23 cellular contexts compared by ENCODE assay signal in genomic region chr5:161847447-161847846, GRCh38. TPM values are rescaled to one million over a fixed set of nuclear protein-coding genes. Genes with fewer than 3 reads are reported as not detected.
DNase-seq lines count a peak whose midpoint lies in the region; ATAC-seq and TF ChIP-seq lines count a peak whose summit lies in the region.
"Had no signal": no experiment of that assay in that cellular context is flagged by ENCODE, and none has a peak within 500 bp of the region (broad histone marks: within the 10 kb centered on the region; RNA-seq: fewer than 3 reads in every experiment).

No MANE protein-coding gene starts in this region.

- H3K4me1 ChIP-seq in body of pancreas (peaks cover 12% of the 10 kb centered on the region), iPS DF 6.9 (ENCODE audit: control insufficient read depth, insufficient read depth, low read length) (no peaks in the 10 kb centered on the region)
- H3K4me1 ChIP-seq: gastrocnemius medialis, spleen had no signal

- WGBS in body of pancreas, 2 donors = 1 to 3% methylated on average over 12 of the region's 12 CpGs
- no CpG with 5 or more reads among the region's 12 CpGs for WGBS in iPS DF 6.9 (ENCODE audit: insufficient coverage, insufficient read length)

- H3K9me3 Mint-ChIP-seq in progenitor cell of endocrine pancreas (ENCODE audit: low read depth) = no peaks in the 10 kb centered on the region
- H3K9me3 Mint-ChIP-seq: dendritic cell treated with granulocyte-macrophage colony-stimulating factor and Interleukin-4, amounts not matched to agents 40 ng/mL and 50 ng/mL, for 4 days had no signal

- peak overlapping the region; percentile 58 for H3K4me3 Mint-ChIP-seq in progenitor cell of endocrine pancreas (ENCODE audit: low read depth)
- H3K4me3 Mint-ChIP-seq: CD4-positive, CD25-positive, alpha-beta regulatory T cell; dendritic cell treated with granulocyte-macrophage colony-stimulating factor and Interleukin-4, amounts not matched to agents 40 ng/mL and 50 ng/mL, for 4 days; HFFc6 had no signal

- TF ChIP-seq CTCF in body of pancreas (IDR thresholded peaks at IDR 0.05) (no peak), progenitor cell of endocrine pancreas (IDR thresholded peaks at IDR 0.05; ENCODE audit: unreplicated experiment) (no peak)

- peak; percentile 12 for ATAC-seq in body of pancreas
- ATAC-seq: activated CD4-positive, CD25-positive, alpha-beta regulatory T cell treated with anti-CD3 and anti-CD28 coated beads, Interleukin-2, amount 50 U/mL, for 24 hours; activated naive CD4-positive, alpha-beta T cell treated with anti-CD3 and anti-CD28 coated beads, Interleukin-2, amount 50 U/mL, for 72 hours; gastrocnemius medialis; K562 had no signal

- H3K36me3 Mint-ChIP-seq in progenitor cell of endocrine pancreas (ENCODE audit: insufficient read depth) = no peaks in the 10 kb centered on the region
- H3K36me3 Mint-ChIP-seq: activated naive CD4-positive, alpha-beta T cell treated with anti-CD3 and anti-CD28 coated beads, Interleukin-2, amount 50 U/mL, for 72 hours; CD4-positive, CD25-positive, alpha-beta regulatory T cell had no signal

- peaks cover 23% of the 10 kb centered on the region for H3K4me1 Mint-ChIP-seq in progenitor cell of endocrine pancreas (ENCODE audit: low read depth)
- H3K4me1 Mint-ChIP-seq: CD4-positive, CD25-positive, alpha-beta regulatory T cell had no signal

- H3K27me3 ChIP-seq in body of pancreas (peaks cover 0 to 9% of the 10 kb centered on the region in 2 donors), iPS DF 6.9 (ENCODE audit: control insufficient read depth, insufficient read depth, low read length) (peaks cover 3% of the 10 kb centered on the region; the same call in 1 of the 2 replicates)

- H3K9me3 ChIP-seq in body of pancreas = no peaks in the 10 kb centered on the region
- no peaks in the 10 kb centered on the region for H3K9me3 ChIP-seq in iPS DF 6.9 (ENCODE audit: control insufficient read depth, insufficient read depth, low read length)
- H3K9me3 ChIP-seq: gastrocnemius medialis, spleen had no signal

- peaks cover 41% of the 10 kb centered on the region for H3K27me3 Mint-ChIP-seq in progenitor cell of endocrine pancreas

- TF ChIP-seq POLR2A in body of pancreas (IDR thresholded peaks at IDR 0.05) = no peak

- DNase-seq in DMS53 treated with DMSO at 0.1 percent for 48 hours (lab: John Stamatoyannopoulos, UW; ENCODE audit: unreplicated experiment) (peak; percentile 40), body of pancreas (no peak), iPS DF 6.9 (ENCODE audit: low read depth, low spot score) (no peak), progenitor cell of endocrine pancreas (ENCODE audit: low spot score, unreplicated experiment) (no peak), GM19238 (ENCODE audit: insufficient read length, low spot score) (no peak), NCI-H1105 (lab: John Stamatoyannopoulos, UW) (no peak), cortex of kidney (lab: John Stamatoyannopoulos, UW) (no peak)
- no peak for DNase-seq in stimulated activated CD8-positive, alpha-beta memory T cell treated with anti-CD3 and anti-CD28 coated beads, Interleukin-4, amount 100 ng/mL, for 48 hours
- DNase-seq: gastrocnemius medialis; HFFc6; NCI-H2029; spleen; stimulated activated CD4-positive, alpha-beta T cell treated with anti-CD3 and anti-CD28 coated beads, Interleukin-4, amount 100 ng/mL, for 4 hours had no signal

- intact Hi-C loops in body of pancreas (cut with DNase I) = no loop called here

- H3K27ac ChIP-seq in body of pancreas (no peak overlapping the region), iPS DF 6.9 (ENCODE audit: low read length) (no peak overlapping the region)
- H3K27ac ChIP-seq: gastrocnemius medialis, RWPE1, spleen had no signal

- no peak overlapping the region for H3K27ac Mint-ChIP-seq in progenitor cell of endocrine pancreas
- H3K27ac Mint-ChIP-seq: activated naive CD4-positive, alpha-beta T cell treated with anti-CD3 and anti-CD28 coated beads, Interleukin-2, amount 50 U/mL, for 72 hours; CD4-positive, CD25-positive, alpha-beta regulatory T cell; dendritic cell treated with granulocyte-macrophage colony-stimulating factor and Interleukin-4, amounts not matched to agents 40 ng/mL and 50 ng/mL, for 4 days; HFFc6 had no signal

- H3K36me3 ChIP-seq in body of pancreas (replicated peaks in 1 of 2; ENCODE audit: insufficient read depth in 1 of 2, low read depth in 2 of 2) (no peaks in the 10 kb centered on the region), iPS DF 6.9 (ENCODE audit: control insufficient read depth, insufficient read depth, low read length) (no peaks in the 10 kb centered on the region)
- H3K36me3 ChIP-seq: gastrocnemius medialis, spleen had no signal

- H3K4me3 ChIP-seq in body of pancreas (no peak overlapping the region), iPS DF 6.9 (ENCODE audit: low read length) (peak overlapping the region; percentile 45; the same call in 1 of the 2 replicates)
- H3K4me3 ChIP-seq: K562, lung had no signal

RNA-seq across cellular contexts. Expression of gene GABRA1, which starts 0.5 kb away (rescaled TPM):
- total RNA-seq in body of pancreas (not detected), progenitor cell of endocrine pancreas (0.19 TPM in 1 of 2 replicates, not detected in the other)
- total RNA-seq: activated CD8-positive, alpha-beta memory T cell treated with anti-CD3 and anti-CD28 coated beads for 36 hours; activated naive CD4-positive, alpha-beta T cell treated with anti-CD3 and anti-CD28 coated beads, Interleukin-2, amount 50 U/mL, for 72 hours; CD4-positive, CD25-positive, alpha-beta regulatory T cell; gastrocnemius medialis; HFFc6; K562; myocyte; NCI-H460; spleen had no signal
